ENCODE assay signal across 1 cellular context in genomic region chr17:39675390-39676082, GRCh38.
TF ChIP-seq lines count a peak whose summit lies in the region.

No MANE protein-coding gene starts in this region.

TF ChIP-seq in GM12878, 131 proteins besides CTCF, POLR2A, EP300 and RAD21:
- TF ChIP-seq KDM1A (IDR thresholded peaks at IDR 0.05; ENCODE audit: borderline replicate concordance) (no peak), FOS (IDR thresholded peaks at IDR 0.05; ENCODE audit: borderline replicate concordance, extremely low read depth, insufficient read length) (no peak), PAX8 (IDR thresholded peaks at IDR 0.05) (no peak), SMAD5 (IDR thresholded peaks at IDR 0.05; ENCODE audit: low read depth) (no peak), SRF (IDR thresholded peaks at IDR 0.05; ENCODE audit: low read depth in 2 of 2, low read length in 2 of 2) (no peak), LARP7 (IDR thresholded peaks at IDR 0.05) (no peak), RELA (IDR thresholded peaks at IDR 0.05; ENCODE audit: borderline replicate concordance, partially characterized antibody) (no peak), HDGF (IDR thresholded peaks at IDR 0.05) (no peak), TARDBP (IDR thresholded peaks at IDR 0.05; ENCODE audit: borderline replicate concordance) (no peak), MLLT1 (IDR thresholded peaks at IDR 0.05) (0 out of 2 replicates have a peak, but pooled peaks have one; percentile 28), BCL11A (IDR thresholded peaks at IDR 0.05; ENCODE audit: low read depth, low read length) (no peak), SMC3 (IDR thresholded peaks at IDR 0.05; ENCODE audit: borderline replicate concordance, low read length) (no peak), ZNF384 (IDR thresholded peaks at IDR 0.05; ENCODE audit: borderline replicate concordance, low read depth, low read length) (no peak), NR2F1 (conservative IDR thresholded peaks at IDR 0.05) (peak; percentile 58)
- TF ChIP-seq, protein P1, sequence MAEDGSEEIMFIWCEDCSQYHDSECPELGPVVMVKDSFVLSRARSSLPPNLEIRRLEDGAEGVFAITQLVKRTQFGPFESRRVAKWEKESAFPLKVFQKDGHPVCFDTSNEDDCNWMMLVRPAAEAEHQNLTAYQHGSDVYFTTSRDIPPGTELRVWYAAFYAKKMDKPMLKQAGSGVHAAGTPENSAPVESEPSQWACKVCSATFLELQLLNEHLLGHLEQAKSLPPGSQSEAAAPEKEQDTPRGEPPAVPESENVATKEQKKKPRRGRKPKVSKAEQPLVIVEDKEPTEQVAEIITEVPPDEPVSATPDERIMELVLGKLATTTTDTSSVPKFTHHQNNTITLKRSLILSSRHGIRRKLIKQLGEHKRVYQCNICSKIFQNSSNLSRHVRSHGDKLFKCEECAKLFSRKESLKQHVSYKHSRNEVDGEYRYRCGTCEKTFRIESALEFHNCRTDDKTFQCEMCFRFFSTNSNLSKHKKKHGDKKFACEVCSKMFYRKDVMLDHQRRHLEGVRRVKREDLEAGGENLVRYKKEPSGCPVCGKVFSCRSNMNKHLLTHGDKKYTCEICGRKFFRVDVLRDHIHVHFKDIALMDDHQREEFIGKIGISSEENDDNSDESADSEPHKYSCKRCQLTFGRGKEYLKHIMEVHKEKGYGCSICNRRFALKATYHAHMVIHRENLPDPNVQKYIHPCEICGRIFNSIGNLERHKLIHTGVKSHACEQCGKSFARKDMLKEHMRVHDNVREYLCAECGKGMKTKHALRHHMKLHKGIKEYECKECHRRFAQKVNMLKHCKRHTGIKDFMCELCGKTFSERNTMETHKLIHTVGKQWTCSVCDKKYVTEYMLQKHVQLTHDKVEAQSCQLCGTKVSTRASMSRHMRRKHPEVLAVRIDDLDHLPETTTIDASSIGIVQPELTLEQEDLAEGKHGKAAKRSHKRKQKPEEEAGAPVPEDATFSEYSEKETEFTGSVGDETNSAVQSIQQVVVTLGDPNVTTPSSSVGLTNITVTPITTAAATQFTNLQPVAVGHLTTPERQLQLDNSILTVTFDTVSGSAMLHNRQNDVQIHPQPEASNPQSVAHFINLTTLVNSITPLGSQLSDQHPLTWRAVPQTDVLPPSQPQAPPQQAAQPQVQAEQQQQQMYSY (CRISPR knock-in tag; IDR thresholded peaks at IDR 0.05) = no peak
- TF ChIP-seq, protein P2, sequence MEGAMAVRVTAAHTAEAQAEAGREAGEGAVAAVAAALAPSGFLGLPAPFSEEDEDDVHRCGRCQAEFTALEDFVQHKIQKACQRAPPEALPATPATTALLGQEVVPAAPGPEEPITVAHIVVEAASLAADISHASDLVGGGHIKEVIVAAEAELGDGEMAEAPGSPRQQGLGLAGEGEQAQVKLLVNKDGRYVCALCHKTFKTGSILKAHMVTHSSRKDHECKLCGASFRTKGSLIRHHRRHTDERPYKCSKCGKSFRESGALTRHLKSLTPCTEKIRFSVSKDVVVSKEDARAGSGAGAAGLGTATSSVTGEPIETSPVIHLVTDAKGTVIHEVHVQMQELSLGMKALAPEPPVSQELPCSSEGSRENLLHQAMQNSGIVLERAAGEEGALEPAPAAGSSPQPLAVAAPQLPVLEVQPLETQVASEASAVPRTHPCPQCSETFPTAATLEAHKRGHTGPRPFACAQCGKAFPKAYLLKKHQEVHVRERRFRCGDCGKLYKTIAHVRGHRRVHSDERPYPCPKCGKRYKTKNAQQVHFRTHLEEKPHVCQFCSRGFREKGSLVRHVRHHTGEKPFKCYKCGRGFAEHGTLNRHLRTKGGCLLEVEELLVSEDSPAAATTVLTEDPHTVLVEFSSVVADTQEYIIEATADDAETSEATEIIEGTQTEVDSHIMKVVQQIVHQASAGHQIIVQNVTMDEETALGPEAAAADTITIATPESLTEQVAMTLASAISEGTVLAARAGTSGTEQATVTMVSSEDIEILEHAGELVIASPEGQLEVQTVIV (IDR thresholded peaks at IDR 0.05; ENCODE audit: borderline replicate concordance, partially characterized antibody) = no peak
- TF ChIP-seq, protein P3, sequence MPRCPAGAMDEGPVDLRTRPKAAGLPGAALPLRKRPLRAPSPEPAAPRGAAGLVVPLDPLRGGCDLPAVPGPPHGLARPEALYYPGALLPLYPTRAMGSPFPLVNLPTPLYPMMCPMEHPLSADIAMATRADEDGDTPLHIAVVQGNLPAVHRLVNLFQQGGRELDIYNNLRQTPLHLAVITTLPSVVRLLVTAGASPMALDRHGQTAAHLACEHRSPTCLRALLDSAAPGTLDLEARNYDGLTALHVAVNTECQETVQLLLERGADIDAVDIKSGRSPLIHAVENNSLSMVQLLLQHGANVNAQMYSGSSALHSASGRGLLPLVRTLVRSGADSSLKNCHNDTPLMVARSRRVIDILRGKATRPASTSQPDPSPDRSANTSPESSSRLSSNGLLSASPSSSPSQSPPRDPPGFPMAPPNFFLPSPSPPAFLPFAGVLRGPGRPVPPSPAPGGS (IDR thresholded peaks at IDR 0.05; ENCODE audit: borderline replicate concordance, insufficient read depth, low read depth, low read length, poor library complexity, severe bottlenecking) = no peak
- TF ChIP-seq, protein P4, sequence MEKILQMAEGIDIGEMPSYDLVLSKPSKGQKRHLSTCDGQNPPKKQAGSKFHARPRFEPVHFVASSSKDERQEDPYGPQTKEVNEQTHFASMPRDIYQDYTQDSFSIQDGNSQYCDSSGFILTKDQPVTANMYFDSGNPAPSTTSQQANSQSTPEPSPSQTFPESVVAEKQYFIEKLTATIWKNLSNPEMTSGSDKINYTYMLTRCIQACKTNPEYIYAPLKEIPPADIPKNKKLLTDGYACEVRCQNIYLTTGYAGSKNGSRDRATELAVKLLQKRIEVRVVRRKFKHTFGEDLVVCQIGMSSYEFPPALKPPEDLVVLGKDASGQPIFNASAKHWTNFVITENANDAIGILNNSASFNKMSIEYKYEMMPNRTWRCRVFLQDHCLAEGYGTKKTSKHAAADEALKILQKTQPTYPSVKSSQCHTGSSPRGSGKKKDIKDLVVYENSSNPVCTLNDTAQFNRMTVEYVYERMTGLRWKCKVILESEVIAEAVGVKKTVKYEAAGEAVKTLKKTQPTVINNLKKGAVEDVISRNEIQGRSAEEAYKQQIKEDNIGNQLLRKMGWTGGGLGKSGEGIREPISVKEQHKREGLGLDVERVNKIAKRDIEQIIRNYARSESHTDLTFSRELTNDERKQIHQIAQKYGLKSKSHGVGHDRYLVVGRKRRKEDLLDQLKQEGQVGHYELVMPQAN (conservative IDR thresholded peaks at IDR 0.05) = no peak
TF ChIP-seq in GM12878: peak in this region for 2.
